In the genomic region with DNA sequence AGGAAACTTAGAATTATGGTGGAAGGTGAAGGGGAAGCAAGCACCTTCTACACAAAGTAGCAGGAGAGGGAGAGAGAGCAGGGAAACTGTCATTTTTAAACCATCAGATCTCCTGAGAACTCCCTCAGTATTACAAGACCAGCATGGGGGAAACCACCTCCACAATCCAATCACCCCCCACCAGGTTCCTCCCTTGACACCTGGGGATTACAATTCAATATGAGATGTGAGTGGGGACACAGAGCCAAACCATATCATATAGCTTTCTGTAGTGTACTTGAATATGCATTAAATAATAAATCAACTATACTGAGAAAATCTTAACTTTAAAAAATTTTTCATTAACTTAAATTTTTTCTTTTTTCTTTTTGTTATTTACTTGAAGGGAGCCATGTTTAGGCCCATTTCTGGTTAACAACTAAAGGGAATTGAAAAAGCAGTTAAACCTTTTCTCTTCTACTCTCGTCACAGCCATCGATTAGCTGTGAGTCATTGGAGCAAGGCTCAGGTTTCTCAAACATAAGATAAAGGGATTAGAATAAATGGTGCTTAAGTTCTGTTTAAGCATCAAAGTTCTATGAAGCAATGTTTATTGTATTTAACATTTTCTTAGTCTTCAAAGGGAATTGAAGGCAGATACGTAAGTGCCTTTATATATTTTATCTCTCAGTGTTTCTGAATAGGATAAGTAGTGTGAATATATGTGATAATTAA, we compare ENCODE assay signal across 1 cellular context.
TF ChIP-seq lines count a peak whose summit lies in the region.

No MANE protein-coding gene starts in this region.

TF ChIP-seq in HepG2, 621 proteins besides CTCF, POLR2A, EP300 and RAD21 (continued from another document and continues in another):
- TF ChIP-seq, protein P1, sequence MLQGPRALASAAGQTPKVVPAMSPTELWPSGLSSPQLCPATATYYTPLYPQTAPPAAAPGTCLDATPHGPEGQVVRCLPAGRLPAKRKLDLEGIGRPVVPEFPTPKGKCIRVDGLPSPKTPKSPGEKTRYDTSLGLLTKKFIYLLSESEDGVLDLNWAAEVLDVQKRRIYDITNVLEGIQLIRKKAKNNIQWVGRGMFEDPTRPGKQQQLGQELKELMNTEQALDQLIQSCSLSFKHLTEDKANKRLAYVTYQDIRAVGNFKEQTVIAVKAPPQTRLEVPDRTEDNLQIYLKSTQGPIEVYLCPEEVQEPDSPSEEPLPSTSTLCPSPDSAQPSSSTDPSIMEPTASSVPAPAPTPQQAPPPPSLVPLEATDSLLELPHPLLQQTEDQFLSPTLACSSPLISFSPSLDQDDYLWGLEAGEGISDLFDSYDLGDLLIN (CRISPR knock-in tag; IDR thresholded peaks at IDR 0.05; ENCODE audit: borderline replicate concordance), result no peak
- TF ChIP-seq, protein P2, sequence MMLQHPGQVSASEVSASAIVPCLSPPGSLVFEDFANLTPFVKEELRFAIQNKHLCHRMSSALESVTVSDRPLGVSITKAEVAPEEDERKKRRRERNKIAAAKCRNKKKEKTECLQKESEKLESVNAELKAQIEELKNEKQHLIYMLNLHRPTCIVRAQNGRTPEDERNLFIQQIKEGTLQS (CRISPR knock-in tag; IDR thresholded peaks at IDR 0.05), result peak; percentile 95
- TF ChIP-seq ZNF329 (CRISPR knock-in tag; IDR thresholded peaks at IDR 0.05; ENCODE audit: low read depth), result no peak
- TF ChIP-seq KLF9 (CRISPR knock-in tag; IDR thresholded peaks at IDR 0.05; ENCODE audit: low read depth), result no peak
- TF ChIP-seq, protein P3, sequence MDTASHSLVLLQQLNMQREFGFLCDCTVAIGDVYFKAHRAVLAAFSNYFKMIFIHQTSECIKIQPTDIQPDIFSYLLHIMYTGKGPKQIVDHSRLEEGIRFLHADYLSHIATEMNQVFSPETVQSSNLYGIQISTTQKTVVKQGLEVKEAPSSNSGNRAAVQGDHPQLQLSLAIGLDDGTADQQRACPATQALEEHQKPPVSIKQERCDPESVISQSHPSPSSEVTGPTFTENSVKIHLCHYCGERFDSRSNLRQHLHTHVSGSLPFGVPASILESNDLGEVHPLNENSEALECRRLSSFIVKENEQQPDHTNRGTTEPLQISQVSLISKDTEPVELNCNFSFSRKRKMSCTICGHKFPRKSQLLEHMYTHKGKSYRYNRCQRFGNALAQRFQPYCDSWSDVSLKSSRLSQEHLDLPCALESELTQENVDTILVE (CRISPR knock-in tag; IDR thresholded peaks at IDR 0.05), result peak; percentile 39; the same call in 1 of the 2 replicates
- TF ChIP-seq, protein P4, sequence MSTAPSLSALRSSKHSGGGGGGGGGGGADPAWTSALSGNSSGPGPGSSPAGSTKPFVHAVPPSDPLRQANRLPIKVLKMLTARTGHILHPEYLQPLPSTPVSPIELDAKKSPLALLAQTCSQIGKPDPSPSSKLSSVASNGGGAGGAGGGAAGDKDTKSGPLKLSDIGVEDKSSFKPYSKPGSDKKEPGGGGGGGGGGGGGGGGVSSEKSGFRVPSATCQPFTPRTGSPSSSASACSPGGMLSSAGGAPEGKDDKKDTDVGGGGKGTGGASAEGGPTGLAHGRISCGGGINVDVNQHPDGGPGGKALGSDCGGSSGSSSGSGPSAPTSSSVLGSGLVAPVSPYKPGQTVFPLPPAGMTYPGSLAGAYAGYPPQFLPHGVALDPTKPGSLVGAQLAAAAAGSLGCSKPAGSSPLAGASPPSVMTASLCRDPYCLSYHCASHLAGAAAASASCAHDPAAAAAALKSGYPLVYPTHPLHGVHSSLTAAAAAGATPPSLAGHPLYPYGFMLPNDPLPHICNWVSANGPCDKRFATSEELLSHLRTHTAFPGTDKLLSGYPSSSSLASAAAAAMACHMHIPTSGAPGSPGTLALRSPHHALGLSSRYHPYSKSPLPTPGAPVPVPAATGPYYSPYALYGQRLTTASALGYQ (CRISPR knock-in tag; IDR thresholded peaks at IDR 0.05), result peak; percentile 96
- peak; percentile 74; the same call in 1 of the 2 replicates for TF ChIP-seq IRF2 (CRISPR knock-in tag; IDR thresholded peaks at IDR 0.05)
- TF ChIP-seq ZNF562 (CRISPR knock-in tag; IDR thresholded peaks at IDR 0.05; ENCODE audit: borderline replicate concordance), result no peak
- TF ChIP-seq, protein P5, sequence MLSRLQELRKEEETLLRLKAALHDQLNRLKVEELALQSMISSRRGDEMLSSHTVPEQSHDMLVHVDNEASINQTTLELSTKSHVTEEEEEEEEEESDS (CRISPR knock-in tag; IDR thresholded peaks at IDR 0.05; ENCODE audit: borderline replicate concordance), result no peak
- no peak for TF ChIP-seq ZFP41 (CRISPR knock-in tag; IDR thresholded peaks at IDR 0.05; ENCODE audit: borderline replicate concordance)
- TF ChIP-seq YEATS2 (CRISPR knock-in tag; IDR thresholded peaks at IDR 0.05; ENCODE audit: borderline replicate concordance), result no peak
- no peak for TF ChIP-seq ZNF143 (CRISPR knock-in tag; IDR thresholded peaks at IDR 0.05)
- TF ChIP-seq, protein P6, sequence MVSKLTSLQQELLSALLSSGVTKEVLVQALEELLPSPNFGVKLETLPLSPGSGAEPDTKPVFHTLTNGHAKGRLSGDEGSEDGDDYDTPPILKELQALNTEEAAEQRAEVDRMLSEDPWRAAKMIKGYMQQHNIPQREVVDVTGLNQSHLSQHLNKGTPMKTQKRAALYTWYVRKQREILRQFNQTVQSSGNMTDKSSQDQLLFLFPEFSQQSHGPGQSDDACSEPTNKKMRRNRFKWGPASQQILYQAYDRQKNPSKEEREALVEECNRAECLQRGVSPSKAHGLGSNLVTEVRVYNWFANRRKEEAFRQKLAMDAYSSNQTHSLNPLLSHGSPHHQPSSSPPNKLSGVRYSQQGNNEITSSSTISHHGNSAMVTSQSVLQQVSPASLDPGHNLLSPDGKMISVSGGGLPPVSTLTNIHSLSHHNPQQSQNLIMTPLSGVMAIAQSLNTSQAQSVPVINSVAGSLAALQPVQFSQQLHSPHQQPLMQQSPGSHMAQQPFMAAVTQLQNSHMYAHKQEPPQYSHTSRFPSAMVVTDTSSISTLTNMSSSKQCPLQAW (CRISPR knock-in tag; IDR thresholded peaks at IDR 0.05), result no peak
- TF ChIP-seq, protein P7, sequence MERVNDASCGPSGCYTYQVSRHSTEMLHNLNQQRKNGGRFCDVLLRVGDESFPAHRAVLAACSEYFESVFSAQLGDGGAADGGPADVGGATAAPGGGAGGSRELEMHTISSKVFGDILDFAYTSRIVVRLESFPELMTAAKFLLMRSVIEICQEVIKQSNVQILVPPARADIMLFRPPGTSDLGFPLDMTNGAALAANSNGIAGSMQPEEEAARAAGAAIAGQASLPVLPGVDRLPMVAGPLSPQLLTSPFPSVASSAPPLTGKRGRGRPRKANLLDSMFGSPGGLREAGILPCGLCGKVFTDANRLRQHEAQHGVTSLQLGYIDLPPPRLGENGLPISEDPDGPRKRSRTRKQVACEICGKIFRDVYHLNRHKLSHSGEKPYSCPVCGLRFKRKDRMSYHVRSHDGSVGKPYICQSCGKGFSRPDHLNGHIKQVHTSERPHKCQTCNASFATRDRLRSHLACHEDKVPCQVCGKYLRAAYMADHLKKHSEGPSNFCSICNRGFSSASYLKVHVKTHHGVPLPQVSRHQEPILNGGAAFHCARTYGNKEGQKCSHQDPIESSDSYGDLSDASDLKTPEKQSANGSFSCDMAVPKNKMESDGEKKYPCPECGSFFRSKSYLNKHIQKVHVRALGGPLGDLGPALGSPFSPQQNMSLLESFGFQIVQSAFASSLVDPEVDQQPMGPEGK (CRISPR knock-in tag; IDR thresholded peaks at IDR 0.05), result peak; percentile 32; the same call in 1 of the 2 replicates
- peak; percentile 68; the same call in 1 of the 2 replicates for TF ChIP-seq ZKSCAN8 (CRISPR knock-in tag; IDR thresholded peaks at IDR 0.05; ENCODE audit: borderline replicate concordance)
- TF ChIP-seq, protein P8, sequence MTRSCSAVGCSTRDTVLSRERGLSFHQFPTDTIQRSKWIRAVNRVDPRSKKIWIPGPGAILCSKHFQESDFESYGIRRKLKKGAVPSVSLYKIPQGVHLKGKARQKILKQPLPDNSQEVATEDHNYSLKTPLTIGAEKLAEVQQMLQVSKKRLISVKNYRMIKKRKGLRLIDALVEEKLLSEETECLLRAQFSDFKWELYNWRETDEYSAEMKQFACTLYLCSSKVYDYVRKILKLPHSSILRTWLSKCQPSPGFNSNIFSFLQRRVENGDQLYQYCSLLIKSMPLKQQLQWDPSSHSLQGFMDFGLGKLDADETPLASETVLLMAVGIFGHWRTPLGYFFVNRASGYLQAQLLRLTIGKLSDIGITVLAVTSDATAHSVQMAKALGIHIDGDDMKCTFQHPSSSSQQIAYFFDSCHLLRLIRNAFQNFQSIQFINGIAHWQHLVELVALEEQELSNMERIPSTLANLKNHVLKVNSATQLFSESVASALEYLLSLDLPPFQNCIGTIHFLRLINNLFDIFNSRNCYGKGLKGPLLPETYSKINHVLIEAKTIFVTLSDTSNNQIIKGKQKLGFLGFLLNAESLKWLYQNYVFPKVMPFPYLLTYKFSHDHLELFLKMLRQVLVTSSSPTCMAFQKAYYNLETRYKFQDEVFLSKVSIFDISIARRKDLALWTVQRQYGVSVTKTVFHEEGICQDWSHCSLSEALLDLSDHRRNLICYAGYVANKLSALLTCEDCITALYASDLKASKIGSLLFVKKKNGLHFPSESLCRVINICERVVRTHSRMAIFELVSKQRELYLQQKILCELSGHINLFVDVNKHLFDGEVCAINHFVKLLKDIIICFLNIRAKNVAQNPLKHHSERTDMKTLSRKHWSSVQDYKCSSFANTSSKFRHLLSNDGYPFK (CRISPR knock-in tag; IDR thresholded peaks at IDR 0.05; ENCODE audit: borderline replicate concordance), result no peak
- no peak for TF ChIP-seq ZNF34 (CRISPR knock-in tag; IDR thresholded peaks at IDR 0.05; ENCODE audit: borderline replicate concordance)
- TF ChIP-seq SRF (IDR thresholded peaks at IDR 0.05; ENCODE audit: low read depth, low read length), result no peak
- TF ChIP-seq, protein P9, sequence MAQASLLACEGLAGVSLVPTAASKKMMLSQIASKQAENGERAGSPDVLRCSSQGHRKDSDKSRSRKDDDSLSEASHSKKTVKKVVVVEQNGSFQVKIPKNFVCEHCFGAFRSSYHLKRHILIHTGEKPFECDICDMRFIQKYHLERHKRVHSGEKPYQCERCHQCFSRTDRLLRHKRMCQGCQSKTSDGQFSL (CRISPR knock-in tag; IDR thresholded peaks at IDR 0.05), result no peak
- no peak for TF ChIP-seq ZSCAN12 (CRISPR knock-in tag; IDR thresholded peaks at IDR 0.05)
- 0 out of 2 replicates have a peak, but pooled peaks have one; percentile 6 for TF ChIP-seq ZNF644 (CRISPR knock-in tag; IDR thresholded peaks at IDR 0.05; ENCODE audit: low read depth)
- TF ChIP-seq, protein P10, sequence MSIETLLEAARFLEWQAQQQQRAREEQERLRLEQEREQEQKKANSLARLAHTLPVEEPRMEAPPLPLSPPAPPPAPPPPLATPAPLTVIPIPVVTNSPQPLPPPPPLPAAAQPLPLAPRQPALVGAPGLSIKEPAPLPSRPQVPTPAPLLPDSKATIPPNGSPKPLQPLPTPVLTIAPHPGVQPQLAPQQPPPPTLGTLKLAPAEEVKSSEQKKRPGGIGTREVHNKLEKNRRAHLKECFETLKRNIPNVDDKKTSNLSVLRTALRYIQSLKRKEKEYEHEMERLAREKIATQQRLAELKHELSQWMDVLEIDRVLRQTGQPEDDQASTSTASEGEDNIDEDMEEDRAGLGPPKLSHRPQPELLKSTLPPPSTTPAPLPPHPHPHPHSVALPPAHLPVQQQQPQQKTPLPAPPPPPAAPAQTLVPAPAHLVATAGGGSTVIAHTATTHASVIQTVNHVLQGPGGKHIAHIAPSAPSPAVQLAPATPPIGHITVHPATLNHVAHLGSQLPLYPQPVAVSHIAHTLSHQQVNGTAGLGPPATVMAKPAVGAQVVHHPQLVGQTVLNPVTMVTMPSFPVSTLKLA (IDR thresholded peaks at IDR 0.05), result no peak
- no peak for TF ChIP-seq ZNF510 (CRISPR knock-in tag; IDR thresholded peaks at IDR 0.05; ENCODE audit: low read depth)
- TF ChIP-seq KDM5B (CRISPR knock-in tag; IDR thresholded peaks at IDR 0.05; ENCODE audit: borderline replicate concordance), result no peak
- no peak for TF ChIP-seq SNAPC2 (CRISPR knock-in tag; IDR thresholded peaks at IDR 0.05)
- TF ChIP-seq THAP11 (CRISPR knock-in tag; IDR thresholded peaks at IDR 0.05), result peak; percentile 56; the same call in 1 of the 2 replicates
- TF ChIP-seq ZNF547 (CRISPR knock-in tag; IDR thresholded peaks at IDR 0.05), result no peak
- TF ChIP-seq ZNF3 (CRISPR knock-in tag; IDR thresholded peaks at IDR 0.05), result no peak
- TF ChIP-seq ZC3H13 (CRISPR knock-in tag; IDR thresholded peaks at IDR 0.05), result no peak
- no peak for TF ChIP-seq ZNF572 (CRISPR knock-in tag; IDR thresholded peaks at IDR 0.05)
- TF ChIP-seq TEAD3 (CRISPR knock-in tag; optimal IDR thresholded peaks at IDR 0.05; ENCODE audit: borderline replicate concordance), result peak; percentile 51
- TF ChIP-seq ZNF451 (CRISPR knock-in tag; IDR thresholded peaks at IDR 0.05), result no peak
- TF ChIP-seq SYNCRIP (IDR thresholded peaks at IDR 0.05; ENCODE audit: insufficient read depth, low read depth, low read length), result no peak
- TF ChIP-seq, protein P11, sequence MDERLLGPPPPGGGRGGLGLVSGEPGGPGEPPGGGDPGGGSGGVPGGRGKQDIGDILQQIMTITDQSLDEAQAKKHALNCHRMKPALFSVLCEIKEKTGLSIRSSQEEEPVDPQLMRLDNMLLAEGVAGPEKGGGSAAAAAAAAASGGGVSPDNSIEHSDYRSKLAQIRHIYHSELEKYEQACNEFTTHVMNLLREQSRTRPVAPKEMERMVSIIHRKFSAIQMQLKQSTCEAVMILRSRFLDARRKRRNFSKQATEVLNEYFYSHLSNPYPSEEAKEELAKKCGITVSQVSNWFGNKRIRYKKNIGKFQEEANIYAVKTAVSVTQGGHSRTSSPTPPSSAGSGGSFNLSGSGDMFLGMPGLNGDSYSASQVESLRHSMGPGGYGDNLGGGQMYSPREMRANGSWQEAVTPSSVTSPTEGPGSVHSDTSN (CRISPR knock-in tag; IDR thresholded peaks at IDR 0.05), result no peak
- TF ChIP-seq ZBTB7A (CRISPR knock-in tag; IDR thresholded peaks at IDR 0.05), result no peak
- peak; percentile 96 for TF ChIP-seq DPF2 (CRISPR knock-in tag; IDR thresholded peaks at IDR 0.05; ENCODE audit: borderline replicate concordance, low read depth)
- 0 out of 2 replicates have a peak, but pooled peaks have one; percentile 51 for TF ChIP-seq NFKBIZ (CRISPR knock-in tag; IDR thresholded peaks at IDR 0.05)
- TF ChIP-seq CCDC6 (CRISPR knock-in tag; IDR thresholded peaks at IDR 0.05), result no peak
- TF ChIP-seq ZFP82 (CRISPR knock-in tag; IDR thresholded peaks at IDR 0.05; ENCODE audit: borderline replicate concordance), result no peak
